In the genomic region with DNA sequence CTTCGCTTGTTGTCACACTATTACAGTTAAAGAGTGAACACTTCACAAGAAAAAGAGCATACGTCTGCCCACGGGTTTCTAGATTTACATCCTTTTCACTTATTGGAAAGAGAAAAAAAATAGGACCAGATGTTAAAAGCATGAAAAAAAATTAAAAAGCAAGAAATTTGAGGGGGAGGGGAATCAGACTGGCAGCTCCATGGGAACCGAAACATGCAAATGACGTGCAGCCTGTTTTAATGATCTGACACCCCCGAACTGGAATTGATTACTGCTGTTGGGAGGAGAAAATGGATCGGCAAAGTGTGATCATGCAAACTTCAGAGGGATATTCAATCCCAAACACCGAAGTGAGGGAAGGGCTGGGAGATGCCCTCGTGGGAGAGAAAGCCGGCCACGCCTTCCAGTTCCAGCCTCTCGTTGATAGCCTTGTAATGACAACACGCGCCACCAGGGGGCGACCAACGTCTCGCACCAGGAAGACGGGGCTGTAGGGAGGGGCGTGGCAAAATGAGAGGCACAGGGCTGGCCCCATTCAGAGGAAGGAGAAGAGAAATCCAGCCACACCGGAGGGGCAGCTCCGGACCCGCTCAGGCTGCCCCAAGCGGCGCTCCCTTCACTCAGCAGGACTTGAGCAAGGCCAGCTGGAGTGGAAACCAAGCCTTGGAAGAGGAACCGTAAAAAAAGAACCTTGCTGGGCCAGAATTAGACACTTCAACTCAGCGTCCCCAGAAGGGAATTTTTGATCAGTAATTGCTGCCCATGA, we compare ENCODE assay signal across 8 cellular contexts. TPM values are rescaled to one million over a fixed set of nuclear protein-coding genes. Genes with fewer than 3 reads are reported as not detected.
A peak's percentile ranks its signal among the peaks of the same experiment; 100 is the strongest.
DNase-seq lines count a peak whose midpoint lies in the region; ATAC-seq and TF ChIP-seq lines count a peak whose summit lies in the region.

No MANE protein-coding gene starts in this region.

- 13 to 18% (median 14%) methylated on average over 22 to 26 of the region's 26 CpGs for WGBS in adrenal gland, 4 donors
- 11 to 14% methylated on average over 26 of the region's 26 CpGs for WGBS in aorta, 2 donors

- no peak for TF ChIP-seq POLR2A in adrenal gland (IDR thresholded peaks at IDR 0.05)

- intact Hi-C loops in adrenal gland (cut with DNase I) (no loop called here), left ventricle myocardium inferior (cut with micrococcal nuclease) (no loop called here), aorta (cut with DNase I) (loop anchor here in 1 of 2 donors (1.0 to 10.0 kb wide), 3 partner anchors 85 to 431 kb away; no protein-coding TSS in a partner anchor)

- no peaks in the 10 kb centered on the region for H3K9me3 ChIP-seq in adrenal gland (replicated peaks in 1 of 3)
- no peaks in the 10 kb centered on the region for H3K9me3 ChIP-seq in left ventricle myocardium inferior (replicated peaks)
- no peaks in the 10 kb centered on the region for H3K9me3 ChIP-seq in aorta (ENCODE audit: control insufficient read depth, low read length)

- H3K27ac ChIP-seq in adrenal gland (no peak overlapping the region), left ventricle myocardium inferior (replicated peaks) (peak overlapping the region; percentile 59), aorta (ENCODE audit: low read depth in 1 of 2, low read length in 2 of 2) (no peak overlapping the region)

- H3K27me3 ChIP-seq in adrenal gland: no peaks in the 10 kb centered on the region
- H3K27me3 ChIP-seq in left ventricle myocardium inferior (ENCODE audit: low read depth): peaks cover 17% of the 10 kb centered on the region
- H3K27me3 ChIP-seq in aorta (ENCODE audit: control insufficient read depth in 1 of 2, insufficient read depth in 2 of 2, low read length in 1 of 2): no peaks in the 10 kb centered on the region

- peak; percentile 87 to 94 (median 91) for TF ChIP-seq CTCF in adrenal gland (IDR thresholded peaks at IDR 0.05)
- peak; percentile 94 for TF ChIP-seq CTCF in left ventricle myocardium inferior (IDR thresholded peaks at IDR 0.05; ENCODE audit: borderline replicate concordance)

- H3K4me1 ChIP-seq in adrenal gland (replicated peaks in 1 of 2) (peaks cover 0 to 7% of the 10 kb centered on the region in 2 donors), left ventricle myocardium inferior (peaks cover 12% of the 10 kb centered on the region), aorta (ENCODE audit: control insufficient read depth in 1 of 2, insufficient read depth in 2 of 2, low read length in 2 of 2) (no peaks in the 10 kb centered on the region)

- ATAC-seq in GM18498 (IDR thresholded peaks at IDR 0.05; ENCODE audit: unreplicated experiment): peak; percentile 95
- ATAC-seq in HG02852 (IDR thresholded peaks at IDR 0.05; ENCODE audit: unreplicated experiment): peak; percentile 92
- ATAC-seq in aorta (ENCODE audit: low FRiP score): peak; percentile 94

- H3K36me3 ChIP-seq in adrenal gland (replicated peaks in 1 of 2) (no peaks in the 10 kb centered on the region), left ventricle myocardium inferior (no peaks in the 10 kb centered on the region), aorta (ENCODE audit: control insufficient read depth in 1 of 2, insufficient read depth in 2 of 2, low read length in 1 of 2) (no peaks in the 10 kb centered on the region)

- DNase-seq in NCI-H146 (lab: John Stamatoyannopoulos, UW) (peak; percentile 73), T-helper 1 cell (peak; percentile 79 to 90 (median 85)), adrenal gland (peak; percentile 91 to 98 (median 95)), left ventricle myocardium inferior (peak; percentile 95), putamen (ENCODE audit: low spot score) (peak; percentile 77), aorta (peak; percentile 97 to 99)

- peak overlapping the region in 1 of 4 donors; percentile 39 for H3K4me3 ChIP-seq in adrenal gland
- H3K4me3 ChIP-seq in left ventricle myocardium inferior: peak overlapping the region; percentile 46
- no peak overlapping the region for H3K4me3 ChIP-seq in aorta (ENCODE audit: low read length in 2 of 2)

RNA-seq across cellular contexts. Expression of a gene that starts 53.8 kb away (rescaled TPM):
- total RNA-seq in adrenal gland (1 to 10 TPM in 3 of 8 donors, under 1 TPM in 1, not detected in 4; 0.50 to 6.6 (median 3.2) TPM), left ventricle myocardium inferior (5.9 TPM), aorta (under 1 TPM in 1 of 2 donors, not detected in 1; 0.36 TPM)
- polyA plus RNA-seq in adrenal gland (1 to 10 TPM in 2 of 3 donors, under 1 TPM in 1; 0.54 to 6.0 (median 1.8) TPM), aorta (1 to 10 TPM in 1 of 2 donors, under 1 TPM in 1; 0.08 to 2.0 TPM)
